In the genomic region with DNA sequence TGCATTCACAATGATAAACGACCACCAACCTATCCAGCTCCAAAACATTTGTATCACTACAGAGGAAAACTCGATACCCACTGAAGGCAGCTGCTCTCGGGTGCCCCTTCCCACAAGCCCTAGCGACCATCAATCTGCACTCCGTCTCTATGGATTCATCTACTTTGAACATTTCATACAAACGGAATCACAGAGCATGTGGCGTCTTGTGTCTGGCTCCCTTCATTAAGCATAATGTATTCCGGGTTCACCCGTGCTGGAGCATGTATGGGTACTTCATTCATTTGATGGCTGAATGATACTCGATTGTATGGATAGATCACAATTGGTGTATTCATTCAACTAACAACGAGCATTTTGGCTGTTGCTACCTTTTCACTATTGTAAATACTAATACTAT, we compare ENCODE assay signal across 16 cellular contexts.
"Had no signal": no experiment of that assay in that cellular context is flagged by ENCODE, and none has a peak within 500 bp of the region (broad histone marks: within the 10 kb centered on the region; RNA-seq: fewer than 3 reads in every experiment).

No MANE protein-coding gene starts in this region.

- DNase-seq: activated CD8-positive, alpha-beta memory T cell treated with anti-CD3 and anti-CD28 coated beads, Interleukin-2, amount 50 U/mL, for 4 hours; activated CD8-positive, alpha-beta T cell treated with anti-CD3 and anti-CD28 coated beads for 36 hours; activated naive CD8-positive, alpha-beta T cell treated with anti-CD3 and anti-CD28 coated beads, Interleukin-2, amount 50 U/mL, for 24 hours; activated T-cell treated with anti-CD3 and anti-CD28 coated beads, Interleukin-2, amount 50 U/mL, for 72 hours; colonic mucosa; effector CD4-positive, alpha-beta T cell; gastrocnemius medialis; hippocampal formation; naive B cell; stimulated activated CD4-positive, alpha-beta T cell treated with anti-CD3 and anti-CD28 coated beads, Interleukin-15, amount 100 ng/mL, for 24 hours; stimulated activated CD4-positive, alpha-beta T cell treated with anti-CD3 and anti-CD28 coated beads, Interleukin-4, amount 100 ng/mL, for 24 hours; stimulated activated naive CD8-positive, alpha-beta T cell treated with anti-CD3 and anti-CD28 coated beads, Interleukin-15, amount 100 ng/mL, for 72 hours; T1000 had no signal

- H3K4me3 ChIP-seq: cardiac muscle cell, colonic mucosa, gastrocnemius medialis, lung, thoracic aorta had no signal

- ATAC-seq: activated CD8-positive, alpha-beta T cell treated with anti-CD3 and anti-CD28 coated beads for 36 hours; activated T-cell treated with anti-CD3 and anti-CD28 coated beads, Interleukin-2, amount 50 U/mL, for 72 hours; gastrocnemius medialis; stimulated activated naive CD8-positive, alpha-beta T cell treated with anti-CD3 and anti-CD28 coated beads, Interleukin-15, amount 100 ng/mL, for 72 hours had no signal
